ENCODE assay signal across 11 cellular contexts in genomic region chr10:15718495-15719061, GRCh38. TPM values are rescaled to one million over a fixed set of nuclear protein-coding genes. Genes with fewer than 3 reads are reported as not detected.
DNase-seq lines count a peak whose midpoint lies in the region; ATAC-seq, FAIRE-seq and TF ChIP-seq lines count a peak whose summit lies in the region.
"Had no signal": no experiment of that assay in that cellular context is flagged by ENCODE, and none has a peak within 500 bp of the region (broad histone marks: within the 10 kb centered on the region; RNA-seq: fewer than 3 reads in every experiment).

No MANE protein-coding gene starts in this region.

- no peaks in the 10 kb centered on the region for H3K4me1 ChIP-seq in HUES64 (ENCODE audit: insufficient read depth, low read length)

- 41% methylated on average over 22 of the region's 22 CpGs for WGBS in HUES64

- no peaks in the 10 kb centered on the region for H3K9me3 ChIP-seq in HUES64 (ENCODE audit: insufficient read depth, low read depth, low read length)

- H3K27ac Mint-ChIP-seq in stimulated activated effector memory CD8-positive, alpha-beta T cell treated with anti-CD3 and anti-CD28 coated beads, Interleukin-12 subunit alpha, Interleukin-12 subunit beta, amount 100 ng/mL, for 72 hours = no peak overlapping the region

- no peak for TF ChIP-seq CTCF in dorsolateral prefrontal cortex (IDR thresholded peaks at IDR 0.05 in 54 of 56, conservative IDR thresholded peaks at IDR 0.05 in 2 of 56; ENCODE audit: low read depth in 1 of 56, partially characterized antibody in 56 of 56)
- TF ChIP-seq CTCF in D721Med (IDR thresholded peaks at IDR 0.05; ENCODE audit: insufficient read depth, missing control alignments) = no peak

- H3K27me3 ChIP-seq in HUES64 (ENCODE audit: insufficient read depth, low read length) (peaks cover 41% of the 10 kb centered on the region), dorsolateral prefrontal cortex (peaks cover 0 to 47% (median 25%) of the 10 kb centered on the region in 45 donors)

- H3K36me3 Mint-ChIP-seq in stimulated activated effector memory CD8-positive, alpha-beta T cell treated with anti-CD3 and anti-CD28 coated beads, Interleukin-12 subunit alpha, Interleukin-12 subunit beta, amount 100 ng/mL, for 72 hours = no peaks in the 10 kb centered on the region

- H3K4me3 ChIP-seq in HUES64 (ENCODE audit: low read length) = peak overlapping the region; percentile 53
- H3K4me3 ChIP-seq in dorsolateral prefrontal cortex = peak overlapping the region in 52 of 59 donors; percentile 14 to 65 (median 53)

- DNase-seq in dorsolateral prefrontal cortex (no peak), left kidney (ENCODE audit: low read depth, low spot score) (peak; percentile 59), D721Med (ENCODE audit: insufficient read length, low spot score) (no peak), NCI-H2171 treated with DMSO at 0.1 percent for 48 hours (lab: John Stamatoyannopoulos, UW) (no peak)
- no peak for DNase-seq in stimulated activated effector memory CD8-positive, alpha-beta T cell treated with anti-CD3 and anti-CD28 coated beads, Interleukin-12 subunit alpha, Interleukin-12 subunit beta, amount 100 ng/mL, for 72 hours (ENCODE audit: low spot score in 2 of 2)
- DNase-seq: activated T-cell treated with anti-CD3 and anti-CD28 coated beads, Interleukin-2, amount 50 U/mL, for 48 hours; NCI-H2107 had no signal

- no peak for FAIRE-seq in D721Med (lab: Jason Lieb, UNC)
- FAIRE-seq: HTR-8/SVneo had no signal

- peak; percentile 28 for ATAC-seq in stimulated activated effector memory CD8-positive, alpha-beta T cell treated with anti-CD3 and anti-CD28 coated beads, Interleukin-12 subunit alpha, Interleukin-12 subunit beta, amount 100 ng/mL, for 72 hours
- no peak for ATAC-seq in HG03442 (IDR thresholded peaks at IDR 0.05; ENCODE audit: unreplicated experiment)
- ATAC-seq in GM21786 (IDR thresholded peaks at IDR 0.05; ENCODE audit: unreplicated experiment) = no peak

- H3K36me3 ChIP-seq in HUES64 (ENCODE audit: insufficient read depth, low read length) = no peaks in the 10 kb centered on the region

- intact Hi-C loops in dorsolateral prefrontal cortex (cut with DNase I) = loop anchor here in 1 of 2 donors (10.0 kb wide), 1 partner anchor 134 kb away; no protein-coding TSS in a partner anchor

- H3K4me1 Mint-ChIP-seq in stimulated activated effector memory CD8-positive, alpha-beta T cell treated with anti-CD3 and anti-CD28 coated beads, Interleukin-12 subunit alpha, Interleukin-12 subunit beta, amount 100 ng/mL, for 72 hours = peaks cover 5% of the 10 kb centered on the region

- no peaks in the 10 kb centered on the region for H3K9me3 Mint-ChIP-seq in stimulated activated effector memory CD8-positive, alpha-beta T cell treated with anti-CD3 and anti-CD28 coated beads, Interleukin-12 subunit alpha, Interleukin-12 subunit beta, amount 100 ng/mL, for 72 hours

- H3K27ac ChIP-seq in HUES64 (ENCODE audit: low read depth, low read length) (no peak overlapping the region), dorsolateral prefrontal cortex (peak overlapping the region in 6 of 59 donors; percentile 2 to 83 (median 70))

- no peak overlapping the region for H3K4me3 Mint-ChIP-seq in stimulated activated effector memory CD8-positive, alpha-beta T cell treated with anti-CD3 and anti-CD28 coated beads, Interleukin-12 subunit alpha, Interleukin-12 subunit beta, amount 100 ng/mL, for 72 hours

- no peak overlapping the region for H3K9ac ChIP-seq in HUES64 (ENCODE audit: low read depth, low read length)

RNA-seq across cellular contexts. Expression of gene ITGA8, which starts 1.1 kb away (rescaled TPM):
- 1.6 TPM for polyA plus RNA-seq in HUES64 (2013, experiment 1 of 2)
- 2.4 TPM for polyA plus RNA-seq in HUES64 (2013, experiment 2 of 2)
- total RNA-seq in dorsolateral prefrontal cortex = 10 to 100 TPM in 30 of 120 experiments, 1 to 10 TPM in 90; 3.1 to 17.0 (median 7.8) TPM
